Comparison of ENCODE assay signal across 17 cellular contexts in genomic region chr1:224626042-224626441, GRCh38. TPM values are rescaled to one million over a fixed set of nuclear protein-coding genes. Genes with fewer than 3 reads are reported as not detected.
A peak's percentile ranks its signal among the peaks of the same experiment; 100 is the strongest.
DNase-seq lines count a peak whose midpoint lies in the region; ATAC-seq and TF ChIP-seq lines count a peak whose summit lies in the region.
"Had no signal": no experiment of that assay in that cellular context is flagged by ENCODE, and none has a peak within 500 bp of the region (broad histone marks: within the 10 kb centered on the region; RNA-seq: fewer than 3 reads in every experiment).

No MANE protein-coding gene starts in this region.

- H3K9me3 Mint-ChIP-seq in type B pancreatic cell = peaks cover 11% of the 10 kb centered on the region

- no peaks in the 10 kb centered on the region for H3F3A ChIP-seq in PC-3 (ENCODE audit: low read length, unreplicated experiment)

- H3K9ac ChIP-seq in PC-3 (ENCODE audit: low read length) = no peak overlapping the region

- H3K4me3 ChIP-seq in PC-3 (ENCODE audit: low read length) (no peak overlapping the region), epithelial cell of esophagus (ENCODE audit: low read length) (no peak overlapping the region), right atrium auricular region (no peak overlapping the region), HAP-1 (no peak overlapping the region)

- H3K79me2 ChIP-seq in PC-3 (ENCODE audit: low read length) = no peaks in the 10 kb centered on the region

- H3K9me3 ChIP-seq in PC-3 (ENCODE audit: low read length) (no peaks in the 10 kb centered on the region), right atrium auricular region (no peaks in the 10 kb centered on the region), HAP-1 (no peaks in the 10 kb centered on the region)

- H3K4me2 ChIP-seq in PC-3 (ENCODE audit: low read length) = no peak overlapping the region

- DNase-seq in ELR (ENCODE audit: low read depth) (peak; percentile 86), PC-3 (peak; percentile 19), epithelial cell of esophagus (ENCODE audit: low read depth) (peak; percentile 34), omental fat pad (ENCODE audit: low spot score) (no peak), ACHN (no peak), type B pancreatic cell (ENCODE audit: extremely low spot score, unreplicated experiment) (no peak), right atrium auricular region (ENCODE audit: low spot score) (no peak), HAP-1 (ENCODE audit: low spot score in 2 of 2) (no peak)
- DNase-seq: activated gamma-delta T cell, cerebellar nuclear complex, H7, NCI-H2029, NCI-H774, nucleus accumbens, SHP77 treated with DMSO at 0.1 percent for 48 hours had no signal

- H3K36me3 ChIP-seq in PC-3 (ENCODE audit: low read depth, low read length) = no peaks in the 10 kb centered on the region
- H3K36me3 ChIP-seq in right atrium auricular region = no peaks in the 10 kb centered on the region
- H3K36me3 ChIP-seq in HAP-1 (replicated peaks) = no peaks in the 10 kb centered on the region

- no TSS peak for BruUV-seq in PC-3 (replicated peaks; lab: Mats Ljungman, UMichigan)

- CTCF ChIA-PET in PC-3 (lab: Charles Lee) = no interaction called here

- H3K36me3 Mint-ChIP-seq in type B pancreatic cell = no peaks in the 10 kb centered on the region

- no peak overlapping the region for H3K27ac Mint-ChIP-seq in type B pancreatic cell

- H4K20me1 ChIP-seq in PC-3 (ENCODE audit: low read length) = no peaks in the 10 kb centered on the region

- no peak for TF ChIP-seq CTCF in PC-3 (conservative IDR thresholded peaks at IDR 0.05; ENCODE audit: low read depth, low read length)
- TF ChIP-seq CTCF in epithelial cell of esophagus (IDR thresholded peaks at IDR 0.05; ENCODE audit: insufficient read depth, low read depth, low read length, missing control alignments) = no peak
- no peak for TF ChIP-seq CTCF in omental fat pad (IDR thresholded peaks at IDR 0.05)
- TF ChIP-seq CTCF in type B pancreatic cell (conservative IDR thresholded peaks at IDR 0.05) = no peak
- no peak for TF ChIP-seq CTCF in right atrium auricular region (IDR thresholded peaks at IDR 0.05)

- H3K27ac ChIP-seq in PC-3 (ENCODE audit: low read length) (no peak overlapping the region), right atrium auricular region (no peak overlapping the region)
- H3K27ac ChIP-seq: epithelial cell of prostate, HL-60 had no signal

- H3K27me3 ChIP-seq in PC-3 (ENCODE audit: low read length) = no peaks in the 10 kb centered on the region
- no peaks in the 10 kb centered on the region for H3K27me3 ChIP-seq in right atrium auricular region
- H3K27me3 ChIP-seq in HAP-1 (ENCODE audit: low read depth) = no peaks in the 10 kb centered on the region

- H3K9me2 ChIP-seq in PC-3 (replicated peaks; ENCODE audit: low read length) = no peaks in the 10 kb centered on the region

- POLR2A ChIA-PET in PC-3 (lab: Charles Lee; ENCODE audit: unreplicated experiment) = no interaction called here

- no peak overlapping the region for H3K4me3 Mint-ChIP-seq in type B pancreatic cell

- intact Hi-C loops in PC-3 (cut with micrococcal nuclease) = no loop called here

- H3K4me1 ChIP-seq in PC-3 (ENCODE audit: insufficient read depth, low read length) (peaks cover 25% of the 10 kb centered on the region), right atrium auricular region (no peaks in the 10 kb centered on the region), HAP-1 (no peaks in the 10 kb centered on the region)

- ATAC-seq in PC-3 (no peak), omental fat pad (ENCODE audit: low FRiP score) (peak; percentile 37)

- H2AFZ ChIP-seq in PC-3 (ENCODE audit: low read length) = no peak overlapping the region

- H3K27me3 Mint-ChIP-seq in type B pancreatic cell = peaks cover 52% of the 10 kb centered on the region

- in situ Hi-C loops in ACHN (cut with HindIII; ENCODE audit: low pct_ligation_motif_present, low pct_unique_long_range_greater_than_20kb, low sequenced_read_pairs) (no loop called here), HAP-1 (cut with MboI; ENCODE audit: low sequenced_read_pairs) (no loop called here)

- peaks cover 9% of the 10 kb centered on the region for H3K4me1 Mint-ChIP-seq in type B pancreatic cell (ENCODE audit: unreplicated experiment)

RNA-seq across cellular contexts. Expression of gene CNIH3, which starts 9.9 kb away (rescaled TPM):
- total RNA-seq in PC-3 (2014; rRNA removed) (5.6 and 7.4 TPM in 2 replicates), omental fat pad (1 to 10 TPM; 1.9 to 4.0 (median 3.4) TPM), type B pancreatic cell (ENCODE audit: low replicate concordance) (1.8 and 4.5 TPM in 2 replicates), right atrium auricular region (1 to 10 TPM in 1 of 2 donors, under 1 TPM in 1; 0.33 to 1.3 TPM)

Comparison
In these comparisons a context has a peak if more than half of its experiments do, and no peak if none do; other contexts are left out.
1. DNase-seq: peak in ELR (single experiment), PC-3 (single experiment) and epithelial cell of esophagus (single experiment); none in omental fat pad (single experiment), ACHN (single experiment), type B pancreatic cell (single experiment), right atrium auricular region (single experiment) and HAP-1 (0 of 2).